1 cellular context compared by ENCODE assay signal in the genomic region with DNA sequence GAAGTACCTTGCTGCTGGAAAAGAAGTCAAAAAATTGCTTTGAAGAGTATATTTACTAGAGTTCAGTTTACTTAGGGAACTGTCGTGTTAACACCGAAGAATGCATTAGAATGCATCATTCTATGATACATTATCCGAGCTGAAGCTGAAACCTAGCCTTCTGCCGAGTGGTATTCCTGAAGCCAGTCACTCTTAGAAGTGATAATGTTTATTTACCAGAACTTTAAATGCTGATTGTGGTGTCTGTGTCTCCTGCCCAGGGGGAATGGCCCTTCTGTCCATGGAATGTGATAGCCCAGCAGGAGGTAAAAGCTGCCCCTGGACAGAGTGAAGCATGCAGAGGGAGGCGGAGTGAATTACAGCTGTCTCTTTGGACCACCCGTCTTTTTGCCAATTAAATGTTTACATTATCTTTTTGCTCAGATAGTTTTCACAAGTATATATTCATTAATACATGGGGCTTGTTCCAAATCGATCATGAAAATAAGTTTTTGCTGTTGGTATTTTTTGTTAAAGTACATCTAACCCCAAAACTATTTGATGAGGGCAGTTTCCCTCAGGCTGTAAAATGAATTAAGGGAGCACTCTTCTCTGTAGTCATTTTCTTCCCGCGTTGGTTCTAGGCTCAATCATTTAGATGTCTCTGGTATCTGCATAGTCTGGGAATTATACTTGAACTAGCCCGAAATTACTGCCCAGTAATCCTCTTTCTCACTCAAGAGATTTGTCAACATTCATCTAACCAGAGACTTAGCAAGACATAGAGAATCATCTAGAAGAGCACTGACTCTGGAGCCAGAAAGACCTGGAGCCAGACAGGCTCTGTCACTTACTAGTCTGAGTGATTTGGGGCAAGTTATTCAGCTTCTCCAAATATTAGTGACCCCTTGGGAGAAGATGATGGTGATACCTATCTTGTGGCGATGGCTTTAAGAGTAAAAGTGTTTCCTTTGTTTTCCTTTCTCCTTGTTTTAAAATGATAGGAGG.
TF ChIP-seq lines count a peak whose summit lies in the region.

No MANE protein-coding gene starts in this region.

TF ChIP-seq in GM23338, 12 proteins besides CTCF, POLR2A, EP300 and RAD21:
- TF ChIP-seq, protein P1, sequence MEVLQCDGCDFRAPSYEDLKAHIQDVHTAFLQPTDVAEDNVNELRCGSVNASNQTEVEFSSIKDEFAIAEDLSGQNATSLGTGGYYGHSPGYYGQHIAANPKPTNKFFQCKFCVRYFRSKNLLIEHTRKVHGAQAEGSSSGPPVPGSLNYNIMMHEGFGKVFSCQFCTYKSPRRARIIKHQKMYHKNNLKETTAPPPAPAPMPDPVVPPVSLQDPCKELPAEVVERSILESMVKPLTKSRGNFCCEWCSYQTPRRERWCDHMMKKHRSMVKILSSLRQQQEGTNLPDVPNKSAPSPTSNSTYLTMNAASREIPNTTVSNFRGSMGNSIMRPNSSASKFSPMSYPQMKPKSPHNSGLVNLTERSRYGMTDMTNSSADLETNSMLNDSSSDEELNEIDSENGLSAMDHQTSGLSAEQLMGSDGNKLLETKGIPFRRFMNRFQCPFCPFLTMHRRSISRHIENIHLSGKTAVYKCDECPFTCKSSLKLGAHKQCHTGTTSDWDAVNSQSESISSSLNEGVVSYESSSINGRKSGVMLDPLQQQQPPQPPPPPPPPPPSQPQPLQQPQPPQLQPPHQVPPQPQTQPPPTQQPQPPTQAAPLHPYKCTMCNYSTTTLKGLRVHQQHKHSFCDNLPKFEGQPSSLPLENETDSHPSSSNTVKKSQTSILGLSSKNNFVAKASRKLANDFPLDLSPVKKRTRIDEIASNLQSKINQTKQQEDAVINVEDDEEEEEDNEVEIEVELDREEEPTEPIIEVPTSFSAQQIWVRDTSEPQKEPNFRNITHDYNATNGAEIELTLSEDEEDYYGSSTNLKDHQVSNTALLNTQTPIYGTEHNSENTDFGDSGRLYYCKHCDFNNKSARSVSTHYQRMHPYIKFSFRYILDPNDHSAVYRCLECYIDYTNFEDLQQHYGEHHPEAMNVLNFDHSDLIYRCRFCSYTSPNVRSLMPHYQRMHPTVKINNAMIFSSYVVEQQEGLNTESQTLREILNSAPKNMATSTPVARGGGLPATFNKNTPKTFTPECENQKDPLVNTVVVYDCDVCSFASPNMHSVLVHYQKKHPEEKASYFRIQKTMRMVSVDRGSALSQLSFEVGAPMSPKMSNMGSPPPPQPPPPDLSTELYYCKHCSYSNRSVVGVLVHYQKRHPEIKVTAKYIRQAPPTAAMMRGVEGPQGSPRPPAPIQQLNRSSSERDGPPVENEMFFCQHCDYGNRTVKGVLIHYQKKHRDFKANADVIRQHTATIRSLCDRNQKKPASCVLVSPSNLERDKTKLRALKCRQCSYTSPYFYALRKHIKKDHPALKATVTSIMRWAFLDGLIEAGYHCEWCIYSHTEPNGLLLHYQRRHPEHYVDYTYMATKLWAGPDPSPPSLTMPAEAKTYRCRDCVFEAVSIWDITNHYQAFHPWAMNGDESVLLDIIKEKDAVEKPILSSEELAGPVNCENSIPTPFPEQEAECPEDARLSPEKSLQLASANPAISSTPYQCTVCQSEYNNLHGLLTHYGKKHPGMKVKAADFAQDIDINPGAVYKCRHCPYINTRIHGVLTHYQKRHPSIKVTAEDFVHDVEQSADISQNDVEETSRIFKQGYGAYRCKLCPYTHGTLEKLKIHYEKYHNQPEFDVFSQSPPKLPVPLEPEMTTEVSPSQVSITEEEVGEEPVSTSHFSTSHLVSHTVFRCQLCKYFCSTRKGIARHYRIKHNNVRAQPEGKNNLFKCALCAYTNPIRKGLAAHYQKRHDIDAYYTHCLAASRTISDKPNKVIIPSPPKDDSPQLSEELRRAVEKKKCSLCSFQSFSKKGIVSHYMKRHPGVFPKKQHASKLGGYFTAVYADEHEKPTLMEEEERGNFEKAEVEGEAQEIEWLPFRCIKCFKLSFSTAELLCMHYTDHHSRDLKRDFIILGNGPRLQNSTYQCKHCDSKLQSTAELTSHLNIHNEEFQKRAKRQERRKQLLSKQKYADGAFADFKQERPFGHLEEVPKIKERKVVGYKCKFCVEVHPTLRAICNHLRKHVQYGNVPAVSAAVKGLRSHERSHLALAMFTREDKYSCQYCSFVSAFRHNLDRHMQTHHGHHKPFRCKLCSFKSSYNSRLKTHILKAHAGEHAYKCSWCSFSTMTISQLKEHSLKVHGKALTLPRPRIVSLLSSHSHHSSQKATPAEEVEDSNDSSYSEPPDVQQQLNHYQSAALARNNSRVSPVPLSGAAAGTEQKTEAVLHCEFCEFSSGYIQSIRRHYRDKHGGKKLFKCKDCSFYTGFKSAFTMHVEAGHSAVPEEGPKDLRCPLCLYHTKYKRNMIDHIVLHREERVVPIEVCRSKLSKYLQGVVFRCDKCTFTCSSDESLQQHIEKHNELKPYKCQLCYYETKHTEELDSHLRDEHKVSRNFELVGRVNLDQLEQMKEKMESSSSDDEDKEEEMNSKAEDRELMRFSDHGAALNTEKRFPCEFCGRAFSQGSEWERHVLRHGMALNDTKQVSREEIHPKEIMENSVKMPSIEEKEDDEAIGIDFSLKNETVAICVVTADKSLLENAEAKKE (CRISPR knock-in tag; IDR thresholded peaks at IDR 0.05): no peak
- peak; percentile 87; the same call in 1 of the 2 replicates for TF ChIP-seq NANOG (IDR thresholded peaks at IDR 0.05; ENCODE audit: borderline replicate concordance)
- no peak for TF ChIP-seq CREB1 (CRISPR knock-in tag; IDR thresholded peaks at IDR 0.05; ENCODE audit: low read depth)
TF ChIP-seq in GM23338: peak in this region for 1.
